8 cellular contexts compared by ENCODE assay signal in genomic region chr10:73096041-73096451, GRCh38. TPM values are rescaled to one million over a fixed set of nuclear protein-coding genes. Genes with fewer than 3 reads are reported as not detected.
A peak's percentile ranks its signal among the peaks of the same experiment; 100 is the strongest.
DNase-seq lines count a peak whose midpoint lies in the region; ATAC-seq, FAIRE-seq and TF ChIP-seq lines count a peak whose summit lies in the region.

No MANE protein-coding gene starts in this region.

- TF ChIP-seq POLR2A in H54 (IDR thresholded peaks at IDR 0.05; ENCODE audit: low read depth, low read length), result peak; percentile 54

- H3K36me3 Mint-ChIP-seq in activated B cell treated with CpG ODN at 0.5 μM for 24 hours (ENCODE audit: low read depth), result peaks cover 14% of the 10 kb centered on the region

- peaks cover 0 to 4% of the 10 kb centered on the region in 2 donors for H3K4me1 ChIP-seq in kidney (ENCODE audit: control insufficient read depth in 1 of 2, insufficient read depth in 1 of 2, low read depth in 1 of 2, low read length in 2 of 2)

- ATAC-seq in activated B cell treated with CpG ODN at 0.5 μM for 24 hours (ENCODE audit: low read depth) (peak; percentile 37), GM19455 (IDR thresholded peaks at IDR 0.05; ENCODE audit: unreplicated experiment) (no peak)

- H3K36me3 ChIP-seq in kidney (ENCODE audit: control insufficient read depth in 1 of 2, insufficient read depth in 2 of 2, low read length in 2 of 2), result no peaks in the 10 kb centered on the region

- no peak for FAIRE-seq in H54 (lab: Jason Lieb, UNC)
- no peak for FAIRE-seq in kidney (lab: Jason Lieb, UNC)

- peak; percentile 33 for DNase-seq in GDM1 (lab: John Stamatoyannopoulos, UW)
- peak; percentile 53 for DNase-seq in H54 (ENCODE audit: insufficient read length, low spot score)
- peak; percentile 69 for DNase-seq in NAMALWA (ENCODE audit: low spot score)
- DNase-seq in activated B cell treated with CpG ODN at 0.5 μM for 24 hours, result peak; percentile 64
- peak in 53 of 61 donors; percentile 15 to 77 (median 52) for DNase-seq in caudate nucleus (lab: John Stamatoyannopoulos, UW)
- DNase-seq in kidney, result peak; percentile 91
- DNase-seq in stimulated activated CD4-positive, alpha-beta T cell treated with anti-CD3 and anti-CD28 coated beads, Interleukin-1b, Interleukin-23, amount 100 ng/mL, for 4 hours (ENCODE audit: low read depth in 2 of 2), result peak; percentile 46 to 60

- CTCF ChIA-PET in activated B cell treated with CpG ODN at 0.5 μM for 24 hours (lab: Charles Lee), result interaction anchor here (0.5 to 4.2 kb wide), 10 partner anchors 14 to 730 kb away, joined by 3 to 42 read pairs (median 4); partner anchors contain the start of genes ECD, FAM149B1 and NUDT13

- POLR2A ChIA-PET in activated B cell treated with CpG ODN at 0.5 μM for 24 hours (lab: Charles Lee), result interaction anchor here (0.6 to 6.3 kb wide), 27 partner anchors 10 to 1215 kb away, joined by 3 to 64 read pairs (median 5); partner anchors contain the start of genes DNAJB12, DNAJC9, ECD and FAM149B1

- H3K9me3 ChIP-seq in kidney (ENCODE audit: control insufficient read depth in 1 of 2, low read length in 2 of 2), result no peaks in the 10 kb centered on the region

- H3K9me3 Mint-ChIP-seq in activated B cell treated with CpG ODN at 0.5 μM for 24 hours, result no peaks in the 10 kb centered on the region

- H3K27ac Mint-ChIP-seq in activated B cell treated with CpG ODN at 0.5 μM for 24 hours, result peak overlapping the region; percentile 88

- peak overlapping the region; percentile 96 for H3K4me3 Mint-ChIP-seq in activated B cell treated with CpG ODN at 0.5 μM for 24 hours

- H3K4me3 ChIP-seq in kidney (ENCODE audit: low read length in 2 of 2), result peak overlapping the region; percentile 71 to 97

- peak overlapping the region; percentile 85 to 99 for H3K9ac ChIP-seq in kidney (ENCODE audit: low read length in 2 of 2)

- H3K27ac ChIP-seq in caudate nucleus (ENCODE audit: low read depth, low read length), result peak overlapping the region; percentile 99
- H3K27ac ChIP-seq in kidney (ENCODE audit: low read depth in 2 of 2, low read length in 2 of 2), result peak overlapping the region; percentile 96 to 98

- H3K4me1 Mint-ChIP-seq in activated B cell treated with CpG ODN at 0.5 μM for 24 hours, result peaks cover 32% of the 10 kb centered on the region

- no peaks in the 10 kb centered on the region for H3K27me3 Mint-ChIP-seq in activated B cell treated with CpG ODN at 0.5 μM for 24 hours

- TF ChIP-seq CTCF in activated B cell treated with CpG ODN at 0.5 μM for 24 hours (IDR thresholded peaks at IDR 0.05), result no peak
- no peak for TF ChIP-seq CTCF in kidney (IDR thresholded peaks at IDR 0.05; ENCODE audit: borderline replicate concordance, extremely low read depth, insufficient read depth)

- intact Hi-C loops in activated B cell treated with CpG ODN at 0.5 μM for 24 hours (cut with micrococcal nuclease), result loop anchor here (1.0 to 5.0 kb wide), 8 partner anchors 14 to 879 kb away; partner anchors contain the start of genes ANAPC16, ANXA7, ASCC1 and MCU
- intact Hi-C loops in kidney (cut with DNase I), result no loop called here

RNA-seq across cellular contexts. Expression of gene P4HA1, which starts 0.6 kb away (rescaled TPM):
- total RNA-seq in activated B cell treated with CpG ODN at 0.5 μM for 24 hours, result 19.8 and 20.5 TPM in 2 replicates
- total RNA-seq in kidney, result 25.3 TPM
- 15.7 TPM for polyA plus RNA-seq in kidney (ENCODE audit: insufficient read depth, low read depth, low replicate concordance)

RNA-seq across cellular contexts. Expression of gene NUDT13, which starts 14.2 kb away (rescaled TPM):
- total RNA-seq in activated B cell treated with CpG ODN at 0.5 μM for 24 hours (3.5 and 4.6 TPM in 2 replicates), kidney (3.3 TPM)
- polyA plus RNA-seq in kidney (ENCODE audit: insufficient read depth, low read depth, low replicate concordance), result 3.7 TPM

Comparison
In these comparisons a context has a peak if more than half of its experiments do, and no peak if none do; other contexts are left out.
1. DNase-seq: peak in every context shown above with its lines; median percentile 91 in kidney; 69 in NAMALWA; 64 in activated B cell treated with CpG ODN at 0.5 μM for 24 hours; 53 in H54; 53 in stimulated activated CD4-positive, alpha-beta T cell treated with anti-CD3 and anti-CD28 coated beads, Interleukin-1b, Interleukin-23, amount 100 ng/mL, for 4 hours; 52 in caudate nucleus; 33 in GDM1.